Comparison of ENCODE assay signal across 13 cellular contexts in the genomic region with DNA sequence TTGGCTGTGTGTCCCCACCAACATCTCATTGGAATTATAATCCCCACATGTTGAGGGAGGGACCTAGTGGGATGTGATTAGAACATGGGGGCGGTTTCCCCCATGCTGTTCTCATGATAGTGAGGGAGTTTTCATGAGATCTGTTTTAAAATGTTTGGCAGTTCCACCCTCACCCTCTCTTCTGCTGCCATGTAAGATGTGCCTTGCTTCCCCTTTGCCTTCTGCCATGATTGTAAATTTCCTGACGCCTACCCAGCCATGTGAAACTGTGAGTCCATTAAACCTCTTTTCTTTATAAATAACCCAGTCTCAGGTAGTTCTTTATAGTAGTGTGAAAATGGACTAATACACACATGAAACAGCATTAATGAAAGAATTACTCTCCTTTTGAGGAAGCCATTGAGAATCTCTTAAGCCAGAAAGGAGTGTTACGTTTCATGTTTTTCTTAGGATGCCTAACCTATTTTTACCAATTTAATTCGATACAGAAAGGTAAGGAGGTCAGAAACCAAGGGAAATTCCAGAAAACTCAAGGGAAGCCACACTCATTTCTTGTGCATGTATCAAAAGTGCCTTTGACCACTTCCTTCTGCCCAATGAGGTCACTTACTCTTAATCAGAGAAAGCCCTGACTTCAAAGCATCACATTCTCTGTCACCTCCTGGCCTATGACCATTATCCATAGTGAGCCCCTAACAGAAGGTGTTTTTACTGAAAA. TPM values are rescaled to one million over a fixed set of nuclear protein-coding genes. Genes with fewer than 3 reads are reported as not detected.
DNase-seq lines count a peak whose midpoint lies in the region; ATAC-seq, FAIRE-seq and TF ChIP-seq lines count a peak whose summit lies in the region.
"Had no signal": no experiment of that assay in that cellular context is flagged by ENCODE, and none has a peak within 500 bp of the region (broad histone marks: within the 10 kb centered on the region; RNA-seq: fewer than 3 reads in every experiment).

No MANE protein-coding gene starts in this region.

- FAIRE-seq in pancreas (lab: Jason Lieb, UNC) = no peak
- FAIRE-seq: bronchial epithelial cell had no signal

- TF ChIP-seq CTCF in pancreas (IDR thresholded peaks at IDR 0.05) = no peak

- H3K36me3 ChIP-seq in pancreas = peaks cover 0 to 12% (median 4%) of the 10 kb centered on the region in 3 donors

- no peak overlapping the region for H3K27ac ChIP-seq in pancreas
- H3K27ac ChIP-seq: gastroesophageal sphincter, sigmoid colon, SK-N-MC had no signal

- H3K9me3 ChIP-seq in pancreas = no peaks in the 10 kb centered on the region
- H3K9me3 ChIP-seq: gastroesophageal sphincter, sigmoid colon had no signal

- ATAC-seq in GM18517 (IDR thresholded peaks at IDR 0.05; ENCODE audit: unreplicated experiment) (peak; percentile 72), GM21423 (IDR thresholded peaks at IDR 0.05; ENCODE audit: unreplicated experiment) (peak; percentile 73), HG03457 (IDR thresholded peaks at IDR 0.05; ENCODE audit: unreplicated experiment) (peak; percentile 80), pancreas (no peak)
- ATAC-seq: gastroesophageal sphincter had no signal

- H3K4me3 ChIP-seq in pancreas = no peak overlapping the region
- H3K4me3 ChIP-seq: gastroesophageal sphincter, sigmoid colon, SK-N-MC had no signal

- intact Hi-C loops in pancreas (cut with DNase I) = no loop called here

- 92 to 93% methylated on average over 4 of the region's 4 CpGs for WGBS in pancreas, 2 donors

- DNase-seq in kidney tubule cell (ENCODE audit: low spot score) = peak; percentile 70
- DNase-seq in ecto neural progenitor cell (ENCODE audit: low spot score) = no peak
- no peak for DNase-seq in pancreas
- no peak for DNase-seq in NCI-H1105 (lab: John Stamatoyannopoulos, UW)
- no peak for DNase-seq in NCI-H2227 (lab: John Stamatoyannopoulos, UW; ENCODE audit: unreplicated experiment)
- DNase-seq: NCI-H510A, sigmoid colon had no signal

- no peaks in the 10 kb centered on the region for H3K27me3 ChIP-seq in pancreas
- H3K27me3 ChIP-seq: gastroesophageal sphincter, sigmoid colon had no signal

- H3K4me1 ChIP-seq in pancreas = no peaks in the 10 kb centered on the region
- H3K4me1 ChIP-seq: gastroesophageal sphincter, sigmoid colon had no signal

RNA-seq across cellular contexts. Expression of a gene that starts 24.7 kb away (rescaled TPM):
- total RNA-seq in pancreas = 10 to 100 TPM in 5 of 6 donors, 1 to 10 TPM in 1; 9.9 to 15.7 (median 11.9) TPM
- polyA plus RNA-seq in pancreas = 1 to 10 TPM; 2.6 to 8.7 TPM

RNA-seq across cellular contexts. Expression of a gene that starts 54.4 kb away (rescaled TPM):
- 10 to 100 TPM in 4 of 6 donors, 1 to 10 TPM in 2; 7.2 to 11.6 (median 10.7) TPM for total RNA-seq in pancreas
- polyA plus RNA-seq in pancreas = 10 to 100 TPM in 1 of 2 donors, 1 to 10 TPM in 1; 6.1 to 11.4 TPM

Comparison
In these comparisons a context has a peak if more than half of its experiments do, and no peak if none do; other contexts are left out.
1. ATAC-seq: peak in GM18517 (single experiment), GM21423 (single experiment) and HG03457 (single experiment); none in pancreas (0 of 4).